Comparison of ENCODE assay signal across 8 cellular contexts in the genomic region with DNA sequence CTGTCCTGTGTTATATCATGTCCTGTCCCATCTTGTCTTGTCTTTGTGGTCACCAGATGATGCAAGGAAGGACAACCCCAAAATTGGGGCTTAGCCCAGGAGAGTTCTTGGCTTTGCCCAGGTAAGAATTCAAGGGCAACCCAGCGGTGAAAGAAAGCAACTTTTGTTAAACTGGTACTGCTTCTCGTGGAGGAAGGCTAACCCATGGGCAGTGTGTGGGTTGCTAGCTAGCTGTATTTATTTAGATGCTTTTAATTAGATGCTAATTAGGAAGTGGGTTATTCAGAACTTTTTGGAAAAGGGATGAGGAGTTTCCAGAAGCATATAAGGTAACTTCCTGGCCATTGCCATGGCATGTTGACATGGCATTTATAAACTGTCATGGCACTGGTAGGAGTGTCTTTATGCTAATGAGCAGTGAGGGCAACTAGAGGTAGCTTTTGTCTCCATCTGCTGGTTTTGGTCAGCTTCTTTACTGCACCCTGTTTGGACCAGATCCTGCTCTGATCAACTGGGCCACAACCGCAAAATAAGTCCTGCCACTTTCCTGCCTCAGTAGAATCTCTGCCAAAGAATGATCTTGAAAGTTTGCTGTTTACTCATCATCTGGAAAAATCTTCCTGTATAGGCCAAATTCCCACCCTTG.
DNase-seq lines count a peak whose midpoint lies in the region; ATAC-seq and TF ChIP-seq lines count a peak whose summit lies in the region.
"Not testable (repeated sequence)": the region's sequence is repeated elsewhere in the genome, so short reads cannot be mapped to it uniquely, and the experiment has no call there.

No MANE protein-coding gene starts in this region.

- H4K20me1 ChIP-seq in PC-3 (ENCODE audit: low read length): not testable (repeated sequence)

- not testable (repeated sequence) for H3K9me3 ChIP-seq in CD4-positive, CD25-positive, alpha-beta regulatory T cell (ENCODE audit: control insufficient read depth in 2 of 2, low read length in 2 of 2); PC-3 (ENCODE audit: low read length); lung (ENCODE audit: control insufficient read depth in 2 of 2, insufficient read depth in 1 of 2, low read length in 1 of 2)

- CTCF ChIA-PET in PC-3 (lab: Charles Lee): not testable (repeated sequence)

- not testable (repeated sequence) for H3K4me3 ChIP-seq in CD4-positive, CD25-positive, alpha-beta regulatory T cell (ENCODE audit: low read depth, low read length); PC-3 (ENCODE audit: low read length); lung

- not testable (repeated sequence) for H3K27me3 Mint-ChIP-seq in CD4-positive, CD25-positive, alpha-beta regulatory T cell; activated T-cell treated with anti-CD3 and anti-CD28 coated beads, Interleukin-2, amount 50 U/mL, for 4 hours (ENCODE audit: low read depth)

- POLR2A ChIA-PET in PC-3 (lab: Charles Lee; ENCODE audit: unreplicated experiment): not testable (repeated sequence)

- ATAC-seq in CD4-positive, CD25-positive, alpha-beta regulatory T cell (ENCODE audit: low read depth in 2 of 2): peak; percentile 79 to 81
- peak; percentile 70 for ATAC-seq in GM19035 (IDR thresholded peaks at IDR 0.05; ENCODE audit: unreplicated experiment)
- ATAC-seq in HG02642 (IDR thresholded peaks at IDR 0.05; ENCODE audit: poor library complexity, unreplicated experiment): peak; percentile 66
- peak; percentile 88 for ATAC-seq in PC-3
- ATAC-seq in activated T-cell treated with anti-CD3 and anti-CD28 coated beads, Interleukin-2, amount 50 U/mL, for 4 hours: peak; percentile 80 to 95
- peak; percentile 66 for ATAC-seq in foreskin keratinocyte
- peak; percentile 72 for ATAC-seq in lung (ENCODE audit: insufficient read depth, low FRiP score)
- ATAC-seq in stimulated activated naive CD8-positive, alpha-beta T cell treated with anti-CD3 and anti-CD28 coated beads, Interleukin-15, Interleukin-2, amounts not matched to agents 100 U/mL and 50 U/mL, for 24 hours: peak; percentile 91

- H3F3A ChIP-seq in PC-3 (ENCODE audit: low read length, unreplicated experiment): not testable (repeated sequence)

- not testable (repeated sequence) for H3K79me2 ChIP-seq in PC-3 (ENCODE audit: low read length)

- not testable (repeated sequence) for H3K27ac ChIP-seq in CD4-positive, CD25-positive, alpha-beta regulatory T cell (ENCODE audit: insufficient read depth, low read length, poor library complexity, severe bottlenecking); PC-3 (ENCODE audit: low read length); foreskin keratinocyte; lung (ENCODE audit: low read depth in 1 of 2, low read length in 1 of 2)

- H2AFZ ChIP-seq in PC-3 (ENCODE audit: low read length): not testable (repeated sequence)

- TF ChIP-seq CTCF in PC-3 (conservative IDR thresholded peaks at IDR 0.05; ENCODE audit: low read depth, low read length); foreskin keratinocyte (conservative IDR thresholded peaks at IDR 0.05); lung (IDR thresholded peaks at IDR 0.05; ENCODE audit: control extremely low read depth, extremely low read depth): not testable (repeated sequence)

- not testable (repeated sequence) for H3K9me2 ChIP-seq in PC-3 (replicated peaks; ENCODE audit: low read length)

- not testable (repeated sequence) for H3K27ac Mint-ChIP-seq in CD4-positive, CD25-positive, alpha-beta regulatory T cell

- not testable (repeated sequence) for H3K36me3 Mint-ChIP-seq in CD4-positive, CD25-positive, alpha-beta regulatory T cell; activated T-cell treated with anti-CD3 and anti-CD28 coated beads, Interleukin-2, amount 50 U/mL, for 4 hours (ENCODE audit: insufficient read depth)

- H3K36me3 ChIP-seq in CD4-positive, CD25-positive, alpha-beta regulatory T cell (ENCODE audit: control insufficient read depth, insufficient read depth, low read length); PC-3 (ENCODE audit: low read depth, low read length); lung (ENCODE audit: control insufficient read depth in 2 of 2, insufficient read depth in 2 of 2, low read length in 2 of 2): not testable (repeated sequence)

- H3K4me3 Mint-ChIP-seq in CD4-positive, CD25-positive, alpha-beta regulatory T cell; activated T-cell treated with anti-CD3 and anti-CD28 coated beads, Interleukin-2, amount 50 U/mL, for 4 hours: not testable (repeated sequence)

- H3K4me1 ChIP-seq in CD4-positive, CD25-positive, alpha-beta regulatory T cell (ENCODE audit: control insufficient read depth, insufficient read depth, low read length, poor library complexity, severe bottlenecking); PC-3 (ENCODE audit: insufficient read depth, low read length); foreskin keratinocyte; lung (ENCODE audit: control insufficient read depth in 2 of 2, insufficient read depth in 2 of 2, low read length in 2 of 2): not testable (repeated sequence)

- intact Hi-C loops in PC-3 (cut with micrococcal nuclease): not testable (repeated sequence)

- WGBS in lung, 2 donors: no CpG with 5 or more reads among the region's 3 CpGs

- not testable (repeated sequence) for DNase-seq in CD4-positive, CD25-positive, alpha-beta regulatory T cell; PC-3; activated T-cell treated with anti-CD3 and anti-CD28 coated beads, Interleukin-2, amount 50 U/mL, for 4 hours; foreskin keratinocyte; lung (ENCODE audit: low spot score); stimulated activated naive CD8-positive, alpha-beta T cell treated with anti-CD3 and anti-CD28 coated beads, Interleukin-15, Interleukin-2, amounts not matched to agents 100 U/mL and 50 U/mL, for 24 hours

- not testable (repeated sequence) for H3K9ac ChIP-seq in PC-3 (ENCODE audit: low read length)

- H3K27me3 ChIP-seq in CD4-positive, CD25-positive, alpha-beta regulatory T cell (ENCODE audit: control insufficient read depth, insufficient read depth, low read length); PC-3 (ENCODE audit: low read length); foreskin keratinocyte; lung (ENCODE audit: control insufficient read depth, insufficient read depth): not testable (repeated sequence)

- not testable (repeated sequence) for H3K4me2 ChIP-seq in PC-3 (ENCODE audit: low read length)

- not testable (repeated sequence) for H3K4me1 Mint-ChIP-seq in CD4-positive, CD25-positive, alpha-beta regulatory T cell; activated T-cell treated with anti-CD3 and anti-CD28 coated beads, Interleukin-2, amount 50 U/mL, for 4 hours (ENCODE audit: low read depth)

- not testable (repeated sequence) for BruUV-seq in PC-3 (replicated peaks; lab: Mats Ljungman, UMichigan)

- H3K9me3 Mint-ChIP-seq in CD4-positive, CD25-positive, alpha-beta regulatory T cell; activated T-cell treated with anti-CD3 and anti-CD28 coated beads, Interleukin-2, amount 50 U/mL, for 4 hours: not testable (repeated sequence)
